Comparison of ENCODE assay signal across 1 cellular context in genomic region chr6:146339716-146340115, GRCh38.
TF ChIP-seq lines count a peak whose summit lies in the region.

No MANE protein-coding gene starts in this region.

TF ChIP-seq in K562, 482 proteins besides CTCF, POLR2A, EP300 and RAD21 (continued from another document):
- TF ChIP-seq SMARCC2 (IDR thresholded peaks at IDR 0.05; ENCODE audit: low read depth) (no peak), SPI1 (IDR thresholded peaks at IDR 0.05; ENCODE audit: borderline replicate concordance, low read depth, low read length) (peak; percentile 65; the same call in 1 of the 2 replicates), HOXB6 (CRISPR knock-in tag; IDR thresholded peaks at IDR 0.05; ENCODE audit: borderline replicate concordance) (no peak), C11orf30 (IDR thresholded peaks at IDR 0.05; ENCODE audit: low read depth) (peak; percentile 55; the same call in 1 of the 2 replicates), ZNF316 (IDR thresholded peaks at IDR 0.05) (peak; percentile 58), MAFF (IDR thresholded peaks at IDR 0.05; ENCODE audit: low read length) (peak; percentile 55), ZNF280A (IDR thresholded peaks at IDR 0.05; ENCODE audit: low read depth, partially characterized antibody) (no peak), SMAD4 (CRISPR knock-in tag; conservative IDR thresholded peaks at IDR 0.05) (0 out of 2 replicates have a peak, but pooled peaks have one; percentile 12), ATF1 (CRISPR knock-in tag; IDR thresholded peaks at IDR 0.05) (no peak), ATF1 (tag; IDR thresholded peaks at IDR 0.05) (no peak), ZBTB11 (CRISPR knock-in tag; IDR thresholded peaks at IDR 0.05) (no peak), RERE (CRISPR knock-in tag; IDR thresholded peaks at IDR 0.05; ENCODE audit: borderline replicate concordance) (no peak), CXXC5 (CRISPR knock-in tag; IDR thresholded peaks at IDR 0.05) (peak; percentile 16; the same call in 1 of the 2 replicates), OTX1 (CRISPR knock-in tag; IDR thresholded peaks at IDR 0.05) (no peak), BACH1 (tag; IDR thresholded peaks at IDR 0.05) (peak; percentile 86), NFE2 (IDR thresholded peaks at IDR 0.05; ENCODE audit: low read depth) (peak; percentile 77), ZBTB43 (CRISPR knock-in tag; IDR thresholded peaks at IDR 0.05) (no peak), ZNF511 (CRISPR knock-in tag; IDR thresholded peaks at IDR 0.05) (no peak), NFXL1 (CRISPR knock-in tag; IDR thresholded peaks at IDR 0.05) (no peak), MAFG (tag; conservative IDR thresholded peaks at IDR 0.05) (peak; percentile 91), MAFK (IDR thresholded peaks at IDR 0.05; ENCODE audit: low read length) (peak; percentile 42; the same call in 1 of the 2 replicates), NFE2L1 (tag; IDR thresholded peaks at IDR 0.05; ENCODE audit: borderline replicate concordance, low read depth) (peak; percentile 73), ADNP (tag; IDR thresholded peaks at IDR 0.05) (no peak)
